In genomic region chr17:31582151-31582907, GRCh38 we compare ENCODE assay signal across 9 cellular contexts.
DNase-seq lines count a peak whose midpoint lies in the region; ATAC-seq lines count a peak whose summit lies in the region.
"Had no signal": no experiment of that assay in that cellular context is flagged by ENCODE, and none has a peak within 500 bp of the region (broad histone marks: within the 10 kb centered on the region; RNA-seq: fewer than 3 reads in every experiment).

No MANE protein-coding gene starts in this region.

- H3K36me3 ChIP-seq in ACC112 (ENCODE audit: insufficient read depth, low read length): peaks cover 28% of the 10 kb centered on the region
- no peaks in the 10 kb centered on the region for H3K36me3 ChIP-seq in mucosa of stomach (ENCODE audit: control insufficient read depth, insufficient read depth, low read length)

- peaks cover 35% of the 10 kb centered on the region for H3K79me2 ChIP-seq in ACC112 (ENCODE audit: control insufficient read depth, insufficient read depth, low read length, unreplicated experiment)

- no peaks in the 10 kb centered on the region for H3K9me3 ChIP-seq in mucosa of stomach (ENCODE audit: control insufficient read depth, low read length)

- H3K4me3 ChIP-seq in ACC112 (ENCODE audit: low read depth, low read length) (peak overlapping the region; percentile 14; the same call in 1 of the 2 replicates), mucosa of stomach (ENCODE audit: low read length) (no peak overlapping the region)

- H3K4me1 ChIP-seq in ACC112 (ENCODE audit: control insufficient read depth, insufficient read depth, low read length, unreplicated experiment): peaks cover 50% of the 10 kb centered on the region
- H3K4me1 ChIP-seq in mucosa of stomach (ENCODE audit: control insufficient read depth, insufficient read depth, low read length): peaks cover 39% of the 10 kb centered on the region

- H3K27me3 ChIP-seq in ACC112 (ENCODE audit: insufficient read depth, low read length): no peaks in the 10 kb centered on the region
- H3K27me3 ChIP-seq in mucosa of stomach (ENCODE audit: control insufficient read depth, insufficient read depth, low read length): no peaks in the 10 kb centered on the region

- peak; percentile 53 for ATAC-seq in HG03175 (IDR thresholded peaks at IDR 0.05; ENCODE audit: unreplicated experiment)

- H2AFZ ChIP-seq in ACC112 (ENCODE audit: low read length, unreplicated experiment): no peak overlapping the region

- peak overlapping the region; percentile 38 for H3K9ac ChIP-seq in mucosa of stomach (ENCODE audit: low read length)

- H3K27ac ChIP-seq in ACC112 (ENCODE audit: low read depth, low read length): peak overlapping the region; percentile 89
- H3K27ac ChIP-seq in caudate nucleus (ENCODE audit: low read depth, low read length): peak overlapping the region; percentile 14

- DNase-seq in caudate nucleus (lab: John Stamatoyannopoulos, UW) (peak in 23 of 61 donors; percentile 3 to 48 (median 10)), T-helper 1 cell (no peak), cerebellum (ENCODE audit: low spot score) (no peak), NCI-H345 (lab: John Stamatoyannopoulos, UW) (no peak), NCI-H2227 (lab: John Stamatoyannopoulos, UW; ENCODE audit: unreplicated experiment) (no peak)
- DNase-seq: DMS53 had no signal
